Comparison of ENCODE assay signal across 1 cellular context in genomic region chr22:47059076-47059475, GRCh38.
TF ChIP-seq lines count a peak whose summit lies in the region.

No MANE protein-coding gene starts in this region.

TF ChIP-seq in GM12878, 131 proteins besides CTCF, POLR2A, EP300 and RAD21 (continued from another document):
- TF ChIP-seq RELB (IDR thresholded peaks at IDR 0.05; ENCODE audit: low read depth) (no peak), SMC3 (IDR thresholded peaks at IDR 0.05; ENCODE audit: borderline replicate concordance, low read length) (no peak), RBBP5 (conservative IDR thresholded peaks at IDR 0.05) (no peak), ZZZ3 (IDR thresholded peaks at IDR 0.05; ENCODE audit: control insufficient read depth, insufficient read length, low read depth) (no peak), NFXL1 (IDR thresholded peaks at IDR 0.05; ENCODE audit: borderline replicate concordance) (no peak), ZSCAN29 (IDR thresholded peaks at IDR 0.05) (no peak), ATF7 (IDR thresholded peaks at IDR 0.05; ENCODE audit: low read depth) (no peak)
